In genomic region chr9:3999706-4000105, GRCh38 we compare ENCODE assay signal across 9 cellular contexts.
"Had no signal": no experiment of that assay in that cellular context is flagged by ENCODE, and none has a peak within 500 bp of the region (broad histone marks: within the 10 kb centered on the region; RNA-seq: fewer than 3 reads in every experiment).

No MANE protein-coding gene starts in this region.

- FAIRE-seq: H1, HepG2 had no signal

- H3K4me3 ChIP-seq: GM23338 had no signal

- H3K4me2 ChIP-seq: GM23338, KMS-11 had no signal

- H3K4me3 Mint-ChIP-seq: GM23338, H9 had no signal

- H3K4me1 Mint-ChIP-seq: GM23338 had no signal

- ATAC-seq: GM23338, HepG2 had no signal

- H3K27ac Mint-ChIP-seq: GM23338, H9 had no signal

- H3K27ac ChIP-seq: HL-60, KMS-11 had no signal

- H2AFZ ChIP-seq: GM23338 had no signal

- H3K9ac ChIP-seq: KMS-11 had no signal

- DNase-seq: H9, HCEC 1CT, Karpas-422, KBM-7 had no signal
